ENCODE assay signal across 8 cellular contexts in genomic region chr12:111451649-111452129, GRCh38. TPM values are rescaled to one million over a fixed set of nuclear protein-coding genes. Genes with fewer than 3 reads are reported as not detected.
A peak's percentile ranks its signal among the peaks of the same experiment; 100 is the strongest.
DNase-seq lines count a peak whose midpoint lies in the region; ATAC-seq, FAIRE-seq and TF ChIP-seq lines count a peak whose summit lies in the region.

No MANE protein-coding gene starts in this region.

- RAD21 ChIA-PET in GM12878 (lab: Charles Lee; ENCODE audit: unreplicated experiment), result interaction anchor here (0.6 to 22.6 kb wide), 31 partner anchors 7 to 1878 kb away, joined by 3 to 804 read pairs (median 5); partner anchors contain the start of genes ACAD10, BRAP, MMAB and MVK

- peak in 1 of 2 donors; percentile 47 for ATAC-seq in CD4-positive, CD25-positive, alpha-beta regulatory T cell (ENCODE audit: low read depth in 2 of 2)
- peak; percentile 73 for ATAC-seq in GM12878
- ATAC-seq in GM19023 (IDR thresholded peaks at IDR 0.05; ENCODE audit: unreplicated experiment), result no peak

- peak in 2 of 3 donors; percentile 71 to 76 for DNase-seq in CD4-positive, CD25-positive, alpha-beta regulatory T cell
- DNase-seq in H7 (peak; percentile 70), NCI-H774 (lab: John Stamatoyannopoulos, UW) (peak; percentile 42), GM12878 (ENCODE audit: low read depth, low spot score) (no peak), kidney epithelial cell (ENCODE audit: low read depth) (no peak), tibial artery (peak in 1 of 2 donors; percentile 41), MG63 (no peak)

- TF ChIP-seq EP300 in GM12878 (IDR thresholded peaks at IDR 0.05; ENCODE audit: borderline replicate concordance in 1 of 2, control insufficient read depth in 1 of 2, low read depth in 2 of 2, low read length in 2 of 2), result no peak

- in situ Hi-C loops in GM12878 (cut with MboI), result no loop called here

- intact Hi-C loops in GM12878 (cut with micrococcal nuclease; ENCODE audit: unreplicated experiment) (loop anchor here (1.0 to 2.0 kb wide), 2 partner anchors 54 to 121 kb away; no protein-coding TSS in a partner anchor), tibial artery (cut with DNase I; ENCODE audit: low total_unique reads) (no loop called here)

- no peak overlapping the region for H3K4me2 ChIP-seq in GM12878 (ENCODE audit: control insufficient read depth, insufficient read depth)

- H4K20me1 ChIP-seq in GM12878 (ENCODE audit: control insufficient read depth, insufficient read depth), result no peaks in the 10 kb centered on the region; the same call in 1 of the 2 replicates

- CTCF ChIA-PET in GM12878 (lab: Yijun Ruan, JAX), result interaction anchor here (0.6 to 27.3 kb wide), 38 partner anchors 9 to 1164 kb away, joined by 3 to 1117 read pairs (median 4); partner anchors contain the start of genes PHETA1 and SH2B3

- H3K27me3 Mint-ChIP-seq in CD4-positive, CD25-positive, alpha-beta regulatory T cell, result no peaks in the 10 kb centered on the region

- H3K9me3 ChIP-seq in CD4-positive, CD25-positive, alpha-beta regulatory T cell (ENCODE audit: control insufficient read depth in 2 of 2, low read length in 2 of 2), result no peaks in the 10 kb centered on the region
- H3K9me3 ChIP-seq in GM12878 (replicated peaks; ENCODE audit: control insufficient read depth, insufficient read depth, low read length), result no peaks in the 10 kb centered on the region
- no peaks in the 10 kb centered on the region for H3K9me3 ChIP-seq in tibial artery
- no peaks in the 10 kb centered on the region for H3K9me3 ChIP-seq in MG63

- BruUV-seq in GM12878 (replicated peaks; lab: Mats Ljungman, UMichigan), result no TSS peak

- peaks cover 6 to 30% (median 14%) of the 10 kb centered on the region in 4 donors for H3K4me1 Mint-ChIP-seq in CD4-positive, CD25-positive, alpha-beta regulatory T cell

- FAIRE-seq in GM12878 (lab: Jason Lieb, UNC), result peak; percentile 81

- no peak overlapping the region for H3K9ac ChIP-seq in GM12878 (ENCODE audit: control insufficient read depth, insufficient read depth, low read length)

- H3K27ac ChIP-seq in CD4-positive, CD25-positive, alpha-beta regulatory T cell (ENCODE audit: insufficient read depth, low read length, poor library complexity, severe bottlenecking), result peak overlapping the region; percentile 20
- H3K27ac ChIP-seq in GM12878 (ENCODE audit: control insufficient read depth, insufficient read depth), result no peak overlapping the region
- H3K27ac ChIP-seq in tibial artery, result no peak overlapping the region

- no peaks in the 10 kb centered on the region for H3K9me3 Mint-ChIP-seq in CD4-positive, CD25-positive, alpha-beta regulatory T cell

- H2AFZ ChIP-seq in GM12878 (ENCODE audit: control insufficient read depth, low read depth, low read length), result no peak overlapping the region

- H3K36me3 ChIP-seq in CD4-positive, CD25-positive, alpha-beta regulatory T cell (ENCODE audit: control insufficient read depth, insufficient read depth, low read length), result peaks cover 78% of the 10 kb centered on the region
- H3K36me3 ChIP-seq in H7 (replicated peaks; ENCODE audit: control insufficient read depth, insufficient read depth, low read length) (peaks cover 55% of the 10 kb centered on the region), GM12878 (ENCODE audit: control insufficient read depth in 2 of 2, insufficient read depth in 2 of 2, low read length in 1 of 2) (peaks cover 32 to 46% of the 10 kb centered on the region in 2 experiments), kidney epithelial cell (ENCODE audit: control insufficient read depth, insufficient read depth, low read length) (peaks cover 3% of the 10 kb centered on the region), tibial artery (peaks cover 40 to 96% (median 87%) of the 10 kb centered on the region in 3 donors), MG63 (peaks cover 85% of the 10 kb centered on the region)

- H3K4me3 ChIP-seq in CD4-positive, CD25-positive, alpha-beta regulatory T cell (ENCODE audit: low read depth, low read length), result no peak overlapping the region
- H3K4me3 ChIP-seq in H7 (ENCODE audit: insufficient read depth, low read depth, low read length) (no peak overlapping the region), GM12878 (no peak overlapping the region), kidney epithelial cell (ENCODE audit: low read depth, low read length) (no peak overlapping the region), tibial artery (no peak overlapping the region), MG63 (no peak overlapping the region)

- H3K27ac Mint-ChIP-seq in CD4-positive, CD25-positive, alpha-beta regulatory T cell, result peak overlapping the region in 1 of 3 donors; percentile 37

- no peaks in the 10 kb centered on the region for H3K4me1 ChIP-seq in CD4-positive, CD25-positive, alpha-beta regulatory T cell (ENCODE audit: control insufficient read depth, insufficient read depth, low read length, poor library complexity, severe bottlenecking)
- H3K4me1 ChIP-seq in GM12878 (ENCODE audit: control insufficient read depth, insufficient read depth, low read length) (peaks cover 37% of the 10 kb centered on the region), tibial artery (peaks cover 0 to 18% (median 10%) of the 10 kb centered on the region in 4 donors)

- TF ChIP-seq CTCF in GM12878 (IDR thresholded peaks at IDR 0.05 in 2 of 3, conservative IDR thresholded peaks at IDR 0.05 in 1 of 3; ENCODE audit: control insufficient read depth in 2 of 3, extremely low read depth in 1 of 3, insufficient read depth in 1 of 3, low read depth in 3 of 3, low read length in 3 of 3) (peak; percentile 61 to 81 (median 73)), kidney epithelial cell (IDR thresholded peaks at IDR 0.05; ENCODE audit: insufficient read depth, low read length, poor library complexity, severe bottlenecking) (peak; percentile 77), tibial artery (IDR thresholded peaks at IDR 0.05) (peak; percentile 67 to 90)

- SMC1A ChIA-PET in GM12878 (lab: Charles Lee; ENCODE audit: uncharacterized antibody, unreplicated experiment), result interaction anchor here (0.6 to 16.8 kb wide), 38 partner anchors 8 to 361 kb away, joined by 3 to 605 read pairs (median 5); partner anchors contain the start of genes PHETA1 and SH2B3

- H3K36me3 Mint-ChIP-seq in CD4-positive, CD25-positive, alpha-beta regulatory T cell, result peaks cover 52% of the 10 kb centered on the region

- H3K79me2 ChIP-seq in GM12878 (ENCODE audit: control insufficient read depth, insufficient read depth, low read length), result peaks cover 1% of the 10 kb centered on the region; the same call in 1 of the 2 replicates

- TF ChIP-seq POLR2A in GM12878 (IDR thresholded peaks at IDR 0.05; ENCODE audit: low read depth, low read length), result 0 out of 2 replicates have a peak, but pooled peaks have one; percentile 25

- no peaks in the 10 kb centered on the region for H3K27me3 ChIP-seq in CD4-positive, CD25-positive, alpha-beta regulatory T cell (ENCODE audit: control insufficient read depth, insufficient read depth, low read length)
- H3K27me3 ChIP-seq in H7 (ENCODE audit: control insufficient read depth, insufficient read depth, low read length), result no peaks in the 10 kb centered on the region
- no peaks in the 10 kb centered on the region for H3K27me3 ChIP-seq in GM12878 (replicated peaks in 1 of 2; ENCODE audit: control insufficient read depth in 2 of 2, insufficient read depth in 2 of 2, low read length in 1 of 2)
- no peaks in the 10 kb centered on the region for H3K27me3 ChIP-seq in kidney epithelial cell (ENCODE audit: control insufficient read depth, insufficient read depth, low read length)
- H3K27me3 ChIP-seq in tibial artery, result no peaks in the 10 kb centered on the region
- no peaks in the 10 kb centered on the region for H3K27me3 ChIP-seq in MG63

- peak; percentile 92 for TF ChIP-seq RAD21 in GM12878 (IDR thresholded peaks at IDR 0.05; ENCODE audit: insufficient read depth, low read depth, low read length)

- WGBS in GM12878 (ENCODE audit: insufficient coverage, insufficient replicate concordance, low lambda C conversion rate, missing lambda C conversion rate), result 19% methylated on average over 6 of the region's 6 CpGs

- H3K4me3 Mint-ChIP-seq in CD4-positive, CD25-positive, alpha-beta regulatory T cell, result no peak overlapping the region

- POLR2A ChIA-PET in GM12878 (lab: Charles Lee), result interaction anchor here (0.8 to 3.0 kb wide), 12 partner anchors 10 to 80 kb away, joined by 3 to 27 read pairs (median 4); no protein-coding TSS in a partner anchor

TF ChIP-seq in GM12878, 131 proteins besides CTCF, POLR2A, EP300 and RAD21 (continues in another document):
- TF ChIP-seq NR2C1 (IDR thresholded peaks at IDR 0.05) (no peak), SUPT20H (IDR thresholded peaks at IDR 0.05; ENCODE audit: borderline replicate concordance, control insufficient read depth, low read depth, low read length) (no peak), ZNF274 (IDR thresholded peaks at IDR 0.05; ENCODE audit: insufficient read depth, insufficient read length) (no peak), NFIC (IDR thresholded peaks at IDR 0.05; ENCODE audit: low read depth, low read length) (0 out of 2 replicates have a peak, but pooled peaks have one; percentile 38), GABPA (IDR thresholded peaks at IDR 0.05; ENCODE audit: low read depth) (no peak), SRF (IDR thresholded peaks at IDR 0.05; ENCODE audit: low read depth in 2 of 2, low read length in 2 of 2) (no peak), RBBP5 (conservative IDR thresholded peaks at IDR 0.05) (no peak)

RNA-seq across cellular contexts. Expression of gene SH2B3, which starts 46.0 kb away (rescaled TPM):
- 25.7 TPM for total RNA-seq in CD4-positive, CD25-positive, alpha-beta regulatory T cell
- 1 to 10 TPM; 1.6 to 5.3 (median 3.8) TPM for polyA plus RNA-seq in CD4-positive, CD25-positive, alpha-beta regulatory T cell
- total RNA-seq in H7 (2014; rRNA removed; shearing (Covaris generic)), result 21.8 and 26.8 TPM in 2 replicates
- total RNA-seq in GM12878 (2013; cell fraction: nucleolus; rRNA removed), result 28.3 and 28.4 TPM in 2 replicates
- total RNA-seq in GM12878 (2014; rRNA removed) (32.3 and 32.5 TPM in 2 replicates), GM12878 (2014; rRNA removed; fragmentation: Illumina TruSeq; extraction: Trizol) (25.3 and 27.6 TPM in 2 replicates), GM12878 (2021) (43.2 and 46.4 TPM in 2 replicates), kidney epithelial cell (30.5 and 32.3 TPM in 2 replicates)
- 18.6 TPM for polyA plus RNA-seq in GM12878 (2011; ENCODE audit: low read depth)
- polyA plus RNA-seq in GM12878 (2011; rRNA removed) (15.0 and 19.1 TPM in 2 replicates), GM12878 (2014; fragmentation: Illumina TruSeq; extraction: Trizol) (35.6 and 38.3 TPM in 2 replicates), GM12878 (2014; fragmentation: Nextera tagmentation; extraction: Ambion mirVana) (1 to 10 TPM; 5.8 to 8.5 TPM), GM12878 (2014; rRNA removed) (28.1 and 31.0 TPM in 2 replicates), GM12878 (2016; fragmentation: Nextera tagmentation; extraction: Ambion mirVana) (10 to 100 TPM in 1 of 2 experiments, 1 to 10 TPM in 1; 9.1 to 11.9 TPM)
- 19.4 and 21.7 TPM in 2 replicates for polyA plus RNA-seq in GM12878 (2011; cell fraction: cytosol; rRNA removed)
- 18.9 and 27.2 TPM in 2 replicates for polyA plus RNA-seq in GM12878 (2011; cell fraction: nucleus; rRNA removed)
- polyA plus RNA-seq in GM12878 (2012), result 18.0 and 25.3 TPM in 2 replicates
- 15.0 and 18.0 TPM in 2 replicates for polyA minus RNA-seq in GM12878 (2011; rRNA and poly(A)+ RNA removed)
- polyA minus RNA-seq in GM12878 (2011; cell fraction: cytosol; rRNA and poly(A)+ RNA removed), result 11.4 and 13.1 TPM in 2 replicates
- polyA minus RNA-seq in GM12878 (2011; cell fraction: nucleus; rRNA and poly(A)+ RNA removed), result 4.8 and 11.5 TPM in 2 replicates
- total RNA-seq in MG63 (2014; rRNA removed; shearing (Covaris generic); ENCODE audit: low replicate concordance), result 12.8 and 15.8 TPM in 2 replicates

Comparison
In these comparisons a context has a peak if more than half of its experiments do, and no peak if none do; other contexts are left out.
1. DNase-seq: peak in CD4-positive, CD25-positive, alpha-beta regulatory T cell (2 of 3), H7 (single experiment) and NCI-H774 (single experiment); none in GM12878 (single experiment), kidney epithelial cell (single experiment) and MG63 (single experiment).
2. Peak in every context shown above with its lines, with median percentiles within 50 percentile points of each other: CTCF ChIP-seq.